9 cellular contexts compared by ENCODE assay signal in the genomic region with DNA sequence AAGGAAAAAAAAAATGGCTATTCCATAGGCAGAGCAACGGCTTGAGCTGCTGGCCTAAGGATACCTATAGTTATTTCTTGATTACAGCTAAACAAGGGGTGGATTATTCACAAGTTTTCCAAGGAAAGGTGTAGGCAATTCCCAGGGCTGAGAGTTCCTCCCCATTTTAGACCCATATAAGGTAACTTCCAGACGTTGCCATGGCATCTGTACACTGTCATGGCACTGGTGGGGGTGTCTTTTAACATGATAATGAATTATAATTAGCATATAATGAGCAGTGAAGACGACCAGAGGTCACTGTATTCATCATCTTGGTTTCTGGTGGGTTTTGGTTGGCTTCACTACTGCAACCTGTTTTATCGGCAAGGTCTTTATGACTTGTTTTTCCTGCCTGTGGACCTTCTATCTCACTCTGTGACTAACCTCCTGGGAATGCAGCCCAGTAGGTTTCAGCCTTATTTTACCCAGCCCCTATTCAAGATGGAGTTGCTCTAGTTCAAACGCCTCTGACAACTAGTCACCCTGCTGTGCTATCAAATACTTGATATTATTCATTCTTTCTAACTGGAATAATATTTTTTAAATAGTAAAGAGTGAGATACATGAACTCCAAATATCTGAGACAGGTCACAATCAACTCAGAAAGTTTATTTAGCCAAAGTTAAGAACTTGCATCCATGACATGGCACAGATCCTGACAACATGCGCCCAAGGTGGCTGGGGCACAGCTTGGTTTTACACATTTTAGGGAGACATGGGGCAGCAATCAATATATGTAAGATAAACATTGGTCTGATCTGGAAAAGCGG. TPM values are rescaled to one million over a fixed set of nuclear protein-coding genes. Genes with fewer than 3 reads are reported as not detected.
DNase-seq lines count a peak whose midpoint lies in the region; ATAC-seq, FAIRE-seq and TF ChIP-seq lines count a peak whose summit lies in the region.
"Had no signal": no experiment of that assay in that cellular context is flagged by ENCODE, and none has a peak within 500 bp of the region (broad histone marks: within the 10 kb centered on the region; RNA-seq: fewer than 3 reads in every experiment).

No MANE protein-coding gene starts in this region.

- CTCF ChIA-PET in RWPE1 (lab: Yijun Ruan, JAX) = interaction anchor here (0.6 kb wide), 1 partner anchor 103 kb away, joined by 3 read pairs; no protein-coding TSS in a partner anchor

- no peaks in the 10 kb centered on the region for H3K27me3 ChIP-seq in pancreas

- FAIRE-seq in pancreas (lab: Jason Lieb, UNC) = no peak

- 26 to 32% methylated on average over 7 of the region's 7 CpGs for WGBS in pancreas, 2 donors

- ATAC-seq in esophagus mucosa (peak; percentile 83), pancreas (peak; percentile 39 to 54 (median 50)), HG03432 (IDR thresholded peaks at IDR 0.05; ENCODE audit: unreplicated experiment) (no peak)

- POLR2A ChIA-PET in RWPE1 (lab: Yijun Ruan, JAX; ENCODE audit: low non-redundant PET) = no interaction called here

- DNase-seq in RWPE1 (ENCODE audit: low spot score) = peak; percentile 13
- DNase-seq in pancreas = peak in 4 of 6 donors; percentile 34 to 75 (median 54)
- no peak for DNase-seq in NCI-H2081 (lab: John Stamatoyannopoulos, UW)
- no peak for DNase-seq in retina
- DNase-seq in NOMO-1 treated with DMSO at 0.1 percent for 48 hours (lab: John Stamatoyannopoulos, UW; ENCODE audit: unreplicated experiment) = no peak

- H3K4me3 ChIP-seq in GM08714 (ENCODE audit: low read length) (peak overlapping the region; percentile 93; the same call in 1 of the 2 replicates), pancreas (peak overlapping the region in 3 of 4 donors; percentile 74 to 85 (median 82))

- H3K4me1 ChIP-seq in pancreas = peaks cover 9 to 30% (median 13%) of the 10 kb centered on the region in 3 donors

- no peaks in the 10 kb centered on the region for H3K9me3 ChIP-seq in pancreas

- no peak overlapping the region for H3K27ac ChIP-seq in RWPE1
- H3K27ac ChIP-seq in pancreas = peak overlapping the region in 3 of 4 donors; percentile 2 to 99 (median 98)

- TF ChIP-seq CTCF in RWPE1 (conservative IDR thresholded peaks at IDR 0.05; ENCODE audit: low read depth) = no peak
- TF ChIP-seq CTCF in pancreas (IDR thresholded peaks at IDR 0.05) = no peak

- intact Hi-C loops in pancreas (cut with DNase I) = no loop called here

- H3K36me3 ChIP-seq in pancreas = peaks cover 0 to 11% (median 0%) of the 10 kb centered on the region in 3 donors

RNA-seq across cellular contexts. Expression of a gene that starts 1.4 kb away (rescaled TPM):
- total RNA-seq in esophagus mucosa (20.5 TPM), pancreas (10 to 100 TPM; 16.2 to 21.2 (median 18.6) TPM)
- polyA plus RNA-seq in pancreas = 10 to 100 TPM; 10.1 to 17.1 TPM

RNA-seq across cellular contexts. Expression of a gene that starts 42.7 kb away (rescaled TPM):
- total RNA-seq in esophagus mucosa (1.8 TPM), pancreas (1 to 10 TPM in 5 of 6 donors, under 1 TPM in 1; 0.83 to 4.2 (median 1.6) TPM)
- 1 to 10 TPM; 2.4 to 3.2 TPM for polyA plus RNA-seq in pancreas
- total RNA-seq: NCI-H460 had no signal

Comparison
In these comparisons a context has a peak if more than half of its experiments do, and no peak if none do; other contexts are left out.
1. DNase-seq: peak in RWPE1 (single experiment) and pancreas (4 of 6); none in NCI-H2081 (0 of 2), retina (single experiment) and NOMO-1 treated with DMSO at 0.1 percent for 48 hours (single experiment).